In genomic region chr16:88358033-88358481, GRCh38 we compare ENCODE assay signal across 16 cellular contexts.
"Had no signal": no experiment of that assay in that cellular context is flagged by ENCODE, and none has a peak within 500 bp of the region (broad histone marks: within the 10 kb centered on the region; RNA-seq: fewer than 3 reads in every experiment).

No MANE protein-coding gene starts in this region.

- H3K9me3 ChIP-seq: prostate gland, thyroid gland, vagina had no signal

- H3K4me3 Mint-ChIP-seq: activated naive CD4-positive, alpha-beta T cell treated with anti-CD3 and anti-CD28 coated beads for 36 hours; activated naive CD8-positive, alpha-beta T cell treated with anti-CD3 and anti-CD28 coated beads, Interleukin-2, amount 50 U/mL, for 24 hours; activated T-helper 17 cell treated with anti-CD3 and anti-CD28 coated beads, Interleukin-2, amount 50 U/mL, for 72 hours; natural killer cell; stimulated activated effector memory CD8-positive, alpha-beta T cell treated with anti-CD3 and anti-CD28 coated beads, Interleukin-12 subunit alpha, Interleukin-12 subunit beta, amount 100 ng/mL, for 72 hours had no signal

- DNase-seq: activated CD4-positive, alpha-beta T cell treated with anti-CD3 and anti-CD28 coated beads, Interleukin-2, amount 50 U/mL, for 4 hours; activated CD4-positive, CD25-positive, alpha-beta regulatory T cell treated with anti-CD3 and anti-CD28 coated beads, Interleukin-2, amount 50 U/mL, for 72 hours; activated naive CD4-positive, alpha-beta T cell treated with anti-CD3 and anti-CD28 coated beads for 36 hours; activated naive CD8-positive, alpha-beta T cell treated with anti-CD3 and anti-CD28 coated beads, Interleukin-2, amount 50 U/mL, for 24 hours; islet precursor cell; mesenchymal stem cell; natural killer cell; occipital lobe; T-helper 1 cell; T1000; thyroid gland had no signal

- H3K27ac ChIP-seq: gastroesophageal sphincter, prostate gland, thyroid gland, vagina had no signal

- H3K9me3 Mint-ChIP-seq: natural killer cell had no signal

- H3K4me1 Mint-ChIP-seq: activated T-helper 17 cell treated with anti-CD3 and anti-CD28 coated beads, Interleukin-2, amount 50 U/mL, for 72 hours; natural killer cell had no signal

- H3K4me3 ChIP-seq: gastroesophageal sphincter, prostate gland, thyroid gland, vagina had no signal

- H3K27me3 ChIP-seq: thyroid gland, vagina had no signal

- H3K27ac Mint-ChIP-seq: activated naive CD4-positive, alpha-beta T cell treated with anti-CD3 and anti-CD28 coated beads for 36 hours; activated naive CD8-positive, alpha-beta T cell treated with anti-CD3 and anti-CD28 coated beads, Interleukin-2, amount 50 U/mL, for 24 hours; activated T-helper 17 cell treated with anti-CD3 and anti-CD28 coated beads, Interleukin-2, amount 50 U/mL, for 72 hours; natural killer cell; stimulated activated effector memory CD8-positive, alpha-beta T cell treated with anti-CD3 and anti-CD28 coated beads, Interleukin-12 subunit alpha, Interleukin-12 subunit beta, amount 100 ng/mL, for 72 hours had no signal

- H3K36me3 Mint-ChIP-seq: natural killer cell; stimulated activated effector memory CD8-positive, alpha-beta T cell treated with anti-CD3 and anti-CD28 coated beads, Interleukin-12 subunit alpha, Interleukin-12 subunit beta, amount 100 ng/mL, for 72 hours had no signal

- H3K4me1 ChIP-seq: gastroesophageal sphincter, prostate gland, thyroid gland, vagina had no signal

- H3K36me3 ChIP-seq: gastroesophageal sphincter, prostate gland, thyroid gland, vagina had no signal
